7 cellular contexts compared by ENCODE assay signal in the genomic region with DNA sequence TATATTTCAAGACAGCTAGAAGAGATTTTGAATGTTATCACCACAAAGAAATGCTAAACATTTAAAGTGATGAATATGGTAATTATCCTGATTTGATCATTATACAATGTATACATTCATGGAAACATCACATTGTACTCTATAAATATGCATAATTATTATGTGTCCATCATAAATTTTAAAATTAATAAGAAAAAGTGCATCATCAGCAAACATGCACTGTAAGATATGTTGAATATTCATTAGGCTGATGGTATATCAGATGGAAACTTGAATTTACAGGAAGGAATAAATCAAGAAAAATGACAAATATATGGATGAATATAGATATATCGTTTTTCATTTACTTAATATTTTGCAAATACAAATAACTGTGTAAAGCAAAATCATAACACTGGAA.
"Had no signal": no experiment of that assay in that cellular context is flagged by ENCODE, and none has a peak within 500 bp of the region (broad histone marks: within the 10 kb centered on the region; RNA-seq: fewer than 3 reads in every experiment).

No MANE protein-coding gene starts in this region.

- H3K27ac ChIP-seq: HL-60 had no signal

- H3K4me3 ChIP-seq: GM23338 had no signal

- H2AFZ ChIP-seq: GM23338 had no signal

- DNase-seq: H9, HCEC 1CT, KG1 had no signal

- FAIRE-seq: H1, H54 had no signal

- H3K4me2 ChIP-seq: GM23338 had no signal

- ATAC-seq: GM23338 had no signal
